In the genomic region with DNA sequence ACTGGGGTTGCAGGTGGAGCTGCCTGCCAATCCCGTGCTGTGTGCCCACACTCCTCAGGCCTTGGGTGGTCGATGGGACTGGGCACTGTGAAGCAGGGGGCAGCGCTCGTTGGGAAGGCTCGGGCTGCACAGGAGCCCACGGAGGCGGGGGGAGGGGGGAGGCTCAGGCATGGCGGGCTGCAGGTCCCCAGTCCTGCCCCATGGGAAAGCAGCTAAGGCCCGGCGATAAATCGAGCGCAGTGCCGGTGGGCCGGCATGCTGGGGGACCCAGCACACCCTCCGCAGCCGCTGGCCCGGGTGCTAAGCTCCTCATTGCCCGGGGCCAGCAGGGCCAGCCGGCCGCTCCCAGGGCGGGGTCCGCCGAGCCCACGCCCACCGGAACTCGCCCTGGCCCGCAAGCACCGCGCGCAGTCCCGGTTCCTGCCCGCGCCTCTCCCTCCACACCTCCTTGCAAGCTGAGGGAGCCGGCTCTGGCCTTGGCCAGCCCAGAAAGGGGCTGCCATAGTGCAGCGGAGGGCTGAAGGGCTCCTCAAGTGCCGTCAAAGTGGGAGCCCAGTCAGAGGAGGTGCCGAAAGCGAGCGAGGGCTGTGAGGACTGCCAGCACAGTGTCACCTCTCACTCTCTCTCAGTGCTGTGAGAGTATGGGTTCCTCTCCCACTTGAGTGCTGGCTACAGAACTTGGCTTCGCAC, we compare ENCODE assay signal across 21 cellular contexts.
"Had no signal": no experiment of that assay in that cellular context is flagged by ENCODE, and none has a peak within 500 bp of the region (broad histone marks: within the 10 kb centered on the region; RNA-seq: fewer than 3 reads in every experiment).

No MANE protein-coding gene starts in this region.

- H3K27ac Mint-ChIP-seq: naive thymus-derived CD4-positive, alpha-beta T cell; natural killer cell treated with Interleukin-12 subunit alpha and Interleukin-12 subunit beta and Interleukin-15 and Interleukin-18, amount 100 ng/mL, for 72 hours; stimulated activated effector memory CD8-positive, alpha-beta T cell treated with anti-CD3 and anti-CD28 coated beads, Interleukin-12 subunit alpha, Interleukin-12 subunit beta, amount 100 ng/mL, for 72 hours; stimulated activated naive CD8-positive, alpha-beta T cell treated with anti-CD3 and anti-CD28 coated beads, Interleukin-15, amount 100 ng/mL, for 72 hours had no signal

- H3K27me3 ChIP-seq: ovary, right atrium auricular region, thyroid gland, transverse colon, upper lobe of right lung had no signal

- DNase-seq: hippocampal formation; left ventricle myocardium inferior; midbrain; mucosa of descending colon; naive thymus-derived CD4-positive, alpha-beta T cell; ovary; stimulated activated CD4-positive, alpha-beta T cell treated with anti-CD3 and anti-CD28 coated beads, Interleukin-4, amount 100 ng/mL, for 24 hours; stimulated activated naive CD4-positive, alpha-beta T cell treated with Interleukin-2 at 50 U/mL for 16 hours; stimulated activated naive CD8-positive, alpha-beta T cell treated with anti-CD3 and anti-CD28 coated beads, Interleukin-15, amount 100 ng/mL, for 72 hours; substantia nigra; thyroid gland; transverse colon; upper lobe of right lung had no signal

- H3K4me1 ChIP-seq: left ventricle myocardium inferior, right atrium auricular region, thyroid gland, transverse colon, upper lobe of right lung had no signal

- H3K27ac ChIP-seq: left ventricle myocardium inferior, ovary, right atrium auricular region, skin epidermis, thyroid gland, transverse colon, upper lobe of right lung had no signal

- H3K36me3 Mint-ChIP-seq: stimulated activated effector memory CD8-positive, alpha-beta T cell treated with anti-CD3 and anti-CD28 coated beads, Interleukin-12 subunit alpha, Interleukin-12 subunit beta, amount 100 ng/mL, for 72 hours had no signal

- H3K27me3 Mint-ChIP-seq: naive thymus-derived CD4-positive, alpha-beta T cell; natural killer cell treated with Interleukin-12 subunit alpha and Interleukin-12 subunit beta and Interleukin-15 and Interleukin-18, amount 100 ng/mL, for 72 hours; progenitor cell of endocrine pancreas; stimulated activated naive CD8-positive, alpha-beta T cell treated with anti-CD3 and anti-CD28 coated beads, Interleukin-15, amount 100 ng/mL, for 72 hours had no signal

- FAIRE-seq: keratinocyte, urothelium cell line had no signal

- H3K36me3 ChIP-seq: left ventricle myocardium inferior, ovary, right atrium auricular region, thyroid gland, transverse colon, upper lobe of right lung had no signal

- H3K9me3 ChIP-seq: mucosa of descending colon, ovary, right atrium auricular region, thyroid gland, transverse colon, upper lobe of right lung had no signal

- ATAC-seq: mucosa of descending colon; naive thymus-derived CD4-positive, alpha-beta T cell; natural killer cell treated with Interleukin-12 subunit alpha and Interleukin-12 subunit beta and Interleukin-15 and Interleukin-18, amount 100 ng/mL, for 72 hours; stimulated activated effector memory CD8-positive, alpha-beta T cell treated with anti-CD3 and anti-CD28 coated beads, Interleukin-12 subunit alpha, Interleukin-12 subunit beta, amount 100 ng/mL, for 72 hours; stimulated activated naive CD8-positive, alpha-beta T cell treated with anti-CD3 and anti-CD28 coated beads, Interleukin-15, amount 100 ng/mL, for 72 hours had no signal

- H3K4me3 Mint-ChIP-seq: naive thymus-derived CD4-positive, alpha-beta T cell; natural killer cell treated with Interleukin-12 subunit alpha and Interleukin-12 subunit beta and Interleukin-15 and Interleukin-18, amount 100 ng/mL, for 72 hours; stimulated activated effector memory CD8-positive, alpha-beta T cell treated with anti-CD3 and anti-CD28 coated beads, Interleukin-12 subunit alpha, Interleukin-12 subunit beta, amount 100 ng/mL, for 72 hours; stimulated activated naive CD8-positive, alpha-beta T cell treated with anti-CD3 and anti-CD28 coated beads, Interleukin-15, amount 100 ng/mL, for 72 hours had no signal

- H3K4me3 ChIP-seq: left ventricle myocardium inferior, lung, mucosa of descending colon, ovary, right atrium auricular region, skin epidermis, thyroid gland, transverse colon, upper lobe of right lung had no signal

- H3K4me1 Mint-ChIP-seq: naive thymus-derived CD4-positive, alpha-beta T cell; stimulated activated effector memory CD8-positive, alpha-beta T cell treated with anti-CD3 and anti-CD28 coated beads, Interleukin-12 subunit alpha, Interleukin-12 subunit beta, amount 100 ng/mL, for 72 hours; stimulated activated naive CD8-positive, alpha-beta T cell treated with anti-CD3 and anti-CD28 coated beads, Interleukin-15, amount 100 ng/mL, for 72 hours had no signal
